Comparison of ENCODE assay signal across 25 cellular contexts in genomic region chr1:234701737-234702341, GRCh38.
DNase-seq lines count a peak whose midpoint lies in the region; ATAC-seq and TF ChIP-seq lines count a peak whose summit lies in the region.
"Had no signal": no experiment of that assay in that cellular context is flagged by ENCODE, and none has a peak within 500 bp of the region (broad histone marks: within the 10 kb centered on the region; RNA-seq: fewer than 3 reads in every experiment).

No MANE protein-coding gene starts in this region.

- ATAC-seq in left ventricle myocardium superior = peak; percentile 78
- ATAC-seq in gastrocnemius medialis = peak in 1 of 2 donors; percentile 11
- no peak for ATAC-seq in GM18520 (IDR thresholded peaks at IDR 0.05; ENCODE audit: unreplicated experiment)
- ATAC-seq: natural killer cell had no signal

- TF ChIP-seq CTCF in colonic mucosa (IDR thresholded peaks at IDR 0.05) (no peak), gastrocnemius medialis (IDR thresholded peaks at IDR 0.05 in 4 of 5, conservative IDR thresholded peaks at IDR 0.05 in 1 of 5) (no peak), spleen (IDR thresholded peaks at IDR 0.05 in 8 of 11, conservative IDR thresholded peaks at IDR 0.05 in 3 of 11) (no peak)

- H3K4me1 ChIP-seq in colonic mucosa = peaks cover 4% of the 10 kb centered on the region
- H3K4me1 ChIP-seq in gastrocnemius medialis = peaks cover 15 to 21% of the 10 kb centered on the region in 2 donors
- peaks cover 0 to under 1% (median 0%) of the 10 kb centered on the region in 6 donors for H3K4me1 ChIP-seq in spleen

- H3K27ac ChIP-seq in colonic mucosa = no peak overlapping the region
- peak overlapping the region; percentile 32 to 60 (median 46) for H3K27ac ChIP-seq in gastrocnemius medialis
- no peak overlapping the region for H3K27ac ChIP-seq in spleen
- H3K27ac ChIP-seq: vagina had no signal

- H3K27me3 ChIP-seq in colonic mucosa = no peaks in the 10 kb centered on the region
- H3K27me3 ChIP-seq in gastrocnemius medialis = no peaks in the 10 kb centered on the region
- no peaks in the 10 kb centered on the region for H3K27me3 ChIP-seq in H7 (ENCODE audit: control insufficient read depth, insufficient read depth, low read length)
- no peaks in the 10 kb centered on the region for H3K27me3 ChIP-seq in spleen (replicated peaks in 1 of 7)
- H3K27me3 ChIP-seq: vagina had no signal

- DNase-seq in DMS 273 treated with DMSO at 0.1 percent for 48 hours (lab: John Stamatoyannopoulos, UW) (peak; percentile 58), colonic mucosa (peak; percentile 17), left ventricle myocardium superior (peak; percentile 58), gastrocnemius medialis (no peak), H7 (no peak), RKO (ENCODE audit: low spot score) (no peak), spleen (no peak)
- DNase-seq: ACHN; activated CD4-positive, alpha-beta T cell treated with anti-CD3 and anti-CD28 coated beads, Interleukin-2, amount 10 ng/mL, durations not matched to agents 24 days and 14 days; activated naive CD4-positive, alpha-beta T cell treated with anti-CD3 and anti-CD28 coated beads, Interleukin-2, amount 10 ng/mL, durations not matched to agents 7 days and 5 days; amygdala; Caco-2; central memory CD4-positive, alpha-beta T cell; DND-41; H9; Karpas-422; natural killer cell; NCI-H1694 treated with DMSO at 0.1 percent for 48 hours; NCI-H526; RPMI8226; SK-N-SH; substantia nigra; T-helper 2 cell had no signal

- in situ Hi-C loops in gastrocnemius medialis (cut with MboI; ENCODE audit: low sequenced_read_pairs in 4 of 4) = no loop called here

- H3K4me3 ChIP-seq in colonic mucosa (no peak overlapping the region), gastrocnemius medialis (no peak overlapping the region), H7 (ENCODE audit: insufficient read depth, low read depth, low read length) (no peak overlapping the region), spleen (no peak overlapping the region)
- H3K4me3 ChIP-seq: vagina had no signal

- H3K9ac ChIP-seq in colonic mucosa (ENCODE audit: low read depth in 2 of 2, low read length in 2 of 2) = no peak overlapping the region
- H3K9ac ChIP-seq: SK-N-SH had no signal

- H3K9me3 ChIP-seq in colonic mucosa = no peaks in the 10 kb centered on the region
- no peaks in the 10 kb centered on the region for H3K9me3 ChIP-seq in gastrocnemius medialis
- no peaks in the 10 kb centered on the region for H3K9me3 ChIP-seq in spleen
- H3K9me3 ChIP-seq: Caco-2, SK-N-SH, vagina had no signal

- 89 to 98% (median 92%) methylated on average over 6 of the region's 6 CpGs for WGBS in spleen, 5 donors

- H3K36me3 ChIP-seq in colonic mucosa (no peaks in the 10 kb centered on the region), gastrocnemius medialis (no peaks in the 10 kb centered on the region), H7 (replicated peaks; ENCODE audit: control insufficient read depth, insufficient read depth, low read length) (no peaks in the 10 kb centered on the region), spleen (no peaks in the 10 kb centered on the region)
- H3K36me3 ChIP-seq: vagina had no signal

- TF ChIP-seq POLR2A in gastrocnemius medialis (IDR thresholded peaks at IDR 0.05) = no peak
- TF ChIP-seq POLR2A in spleen (IDR thresholded peaks at IDR 0.05) = no peak

- intact Hi-C loops in colonic mucosa (cut with DNase I) = no loop called here
- intact Hi-C loops in left ventricle myocardium superior (cut with micrococcal nuclease) = no loop called here
- intact Hi-C loops in gastrocnemius medialis (cut with DNase I; ENCODE audit: low total_unique reads) = no loop called here
- intact Hi-C loops in spleen (cut with DNase I; ENCODE audit: low total_unique reads) = no loop called here

Comparison
In these comparisons a context has a peak if more than half of its experiments do, and no peak if none do; other contexts are left out.
1. DNase-seq: peak in DMS 273 treated with DMSO at 0.1 percent for 48 hours (single experiment), colonic mucosa (single experiment) and left ventricle myocardium superior (single experiment); none in gastrocnemius medialis (0 of 2), H7 (single experiment), RKO (single experiment) and spleen (single experiment).
2. H3K27ac ChIP-seq: peak in gastrocnemius medialis (4 of 4); none in colonic mucosa (single experiment) and spleen (0 of 8).